ENCODE assay signal across 1 cellular context in genomic region chr3:101635954-101636798, GRCh38.
TF ChIP-seq lines count a peak whose summit lies in the region.

No MANE protein-coding gene starts in this region.

TF ChIP-seq in endothelial cell of umbilical vein, 7 proteins besides CTCF, POLR2A, EP300 and RAD21 (continued from another document):
- TF ChIP-seq POLR2AphosphoS5 (IDR thresholded peaks at IDR 0.05; ENCODE audit: insufficient read depth, low read depth, low read length) (no peak), MAX (IDR thresholded peaks at IDR 0.05; ENCODE audit: insufficient read depth, insufficient read length) (no peak), EZH2 (IDR thresholded peaks at IDR 0.05; ENCODE audit: borderline replicate concordance, low read depth, low read length, severe bottlenecking) (no peak), GATA2 (IDR thresholded peaks at IDR 0.05; ENCODE audit: insufficient read depth, insufficient read length, low read depth, low read length) (no peak), JUN (IDR thresholded peaks at IDR 0.05; ENCODE audit: borderline replicate concordance, insufficient read depth, insufficient read length, low read depth) (no peak)
